14 cellular contexts compared by ENCODE assay signal in genomic region chr3:139906441-139906840, GRCh38.
DNase-seq lines count a peak whose midpoint lies in the region; ATAC-seq lines count a peak whose summit lies in the region.
"Had no signal": no experiment of that assay in that cellular context is flagged by ENCODE, and none has a peak within 500 bp of the region (broad histone marks: within the 10 kb centered on the region; RNA-seq: fewer than 3 reads in every experiment).

No MANE protein-coding gene starts in this region.

- no peak for ATAC-seq in GM19463 (IDR thresholded peaks at IDR 0.05; ENCODE audit: unreplicated experiment)
- ATAC-seq: activated T-cell treated with anti-CD3 and anti-CD28 coated beads, Interleukin-2, amount 50 U/mL, for 4 hours had no signal

- intact Hi-C loops in head of caudate nucleus (cut with DNase I) = no loop called here

- DNase-seq in SIG-M5 treated with dmso at 0.1 percent for 504 hours (lab: John Stamatoyannopoulos, UW; ENCODE audit: unreplicated experiment) = peak; percentile 5
- no peak for DNase-seq in SIG-M5 (lab: John Stamatoyannopoulos, UW)
- peak; percentile 45 to 80 for DNase-seq in SW 1271 (lab: John Stamatoyannopoulos, UW)
- DNase-seq in fibroblast of peridontal ligament (ENCODE audit: extremely low read depth) = peak; percentile 45
- peak; percentile 21 for DNase-seq in smooth muscle cell of the brain vasculature (ENCODE audit: low read depth, low spot score)
- no peak for DNase-seq in head of caudate nucleus
- no peak for DNase-seq in DMS 273 treated with DMSO at 0.1 percent for 48 hours (lab: John Stamatoyannopoulos, UW)
- DNase-seq: activated T-cell treated with anti-CD3 and anti-CD28 coated beads, Interleukin-2, amount 50 U/mL, for 4 hours; NCI-H1092; NCI-H774; occipital lobe; stimulated activated CD4-positive, alpha-beta T cell treated with anti-CD3 and anti-CD28 coated beads, Interleukin-2, amount 100 ng/mL, for 48 hours; stomach had no signal

Comparison
In these comparisons a context has a peak if more than half of its experiments do, and no peak if none do; other contexts are left out.
1. DNase-seq: peak in SIG-M5 treated with dmso at 0.1 percent for 504 hours (single experiment), SW 1271 (2 of 2), fibroblast of peridontal ligament (single experiment) and smooth muscle cell of the brain vasculature (single experiment); none in SIG-M5 (single experiment), head of caudate nucleus (0 of 42) and DMS 273 treated with DMSO at 0.1 percent for 48 hours (single experiment).